26 cellular contexts compared by ENCODE assay signal in the genomic region with DNA sequence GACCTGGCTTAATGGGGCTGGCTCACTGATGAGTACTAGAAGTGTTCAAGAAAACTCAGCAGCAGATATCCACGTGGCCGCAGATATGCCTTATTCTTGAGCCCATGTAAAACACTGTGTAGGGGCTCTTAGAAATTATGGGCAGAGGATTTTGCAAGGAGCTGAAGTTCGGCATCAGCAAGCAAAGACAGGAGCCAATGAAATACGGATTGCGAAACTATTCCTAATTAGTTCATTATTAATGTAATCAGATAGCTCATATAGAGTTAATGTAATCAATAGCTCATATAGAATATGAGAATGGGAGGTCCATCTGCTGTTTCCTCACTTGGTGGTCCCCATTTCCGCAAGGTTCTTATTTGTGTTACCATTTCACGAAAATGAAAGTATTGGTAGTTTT.
"Had no signal": no experiment of that assay in that cellular context is flagged by ENCODE, and none has a peak within 500 bp of the region (broad histone marks: within the 10 kb centered on the region; RNA-seq: fewer than 3 reads in every experiment).

No MANE protein-coding gene starts in this region.

- DNase-seq: activated CD4-positive, alpha-beta T cell treated with anti-CD3 and anti-CD28 coated beads, Interleukin-2, amount 10 ng/mL, durations not matched to agents 24 days and 14 days; activated CD8-positive, alpha-beta T cell treated with anti-CD3 and anti-CD28 coated beads, Interleukin-2, amount 10 ng/mL, durations not matched to agents 7 days and 5 days; activated gamma-delta T cell treated with Interleukin-2 at 50 U/mL for 16 hours; aorta; effector memory CD4-positive, alpha-beta T cell; heart left ventricle; islet precursor cell; left colon; lower lobe of right lung; naive thymus-derived CD4-positive, alpha-beta T cell; retina; stimulated activated CD4-positive, alpha-beta T cell treated with anti-CD3 and anti-CD28 coated beads, Interleukin-2, amount 100 ng/mL, for 48 hours; stimulated activated CD8-positive, alpha-beta memory T cell treated with anti-CD3 and anti-CD28 coated beads, Interleukin-4, amount 100 ng/mL, for 48 hours; stimulated activated naive CD4-positive, alpha-beta T cell; testis had no signal

- H3K27ac Mint-ChIP-seq: activated CD4-positive, alpha-beta T cell treated with anti-CD3 and anti-CD28 coated beads, Interleukin-2, amount 10 ng/mL, durations not matched to agents 24 days and 14 days; activated CD8-positive, alpha-beta T cell treated with anti-CD3 and anti-CD28 coated beads, Interleukin-2, amount 10 ng/mL, durations not matched to agents 7 days and 5 days; activated naive CD4-positive, alpha-beta T cell treated with anti-CD3 and anti-CD28 coated beads, Interleukin-2, amount 50 U/mL, for 72 hours; activated T-helper 1 cell treated with anti-CD3 and anti-CD28 coated beads, Interleukin-12 subunit alpha, Interleukin-12 subunit beta, Interleukin-2, Interleukin-4 antibody, amounts not matched to agents 30 ng/mL and 10 ng/mL and 1 ng/mL, durations not matched to agents 14 hours and 24 hours and 36 hours; naive thymus-derived CD4-positive, alpha-beta T cell; progenitor cell of endocrine pancreas; type B pancreatic cell had no signal

- H3K9me3 ChIP-seq: esophagus muscularis mucosa, heart left ventricle, lower lobe of right lung, testis, vagina had no signal

- H3K27ac ChIP-seq: esophagus muscularis mucosa, lower lobe of right lung, testis, vagina, VCaP had no signal

- H3K27me3 Mint-ChIP-seq: activated CD4-positive, alpha-beta T cell treated with anti-CD3 and anti-CD28 coated beads, Interleukin-2, amount 10 ng/mL, durations not matched to agents 24 days and 14 days; central memory CD8-positive, alpha-beta T cell; naive thymus-derived CD4-positive, alpha-beta T cell; progenitor cell of endocrine pancreas; type B pancreatic cell had no signal

- FAIRE-seq: colon, endothelial cell of umbilical vein had no signal

- H3K4me1 ChIP-seq: testis had no signal

- H3K4me3 Mint-ChIP-seq: activated CD4-positive, alpha-beta T cell treated with anti-CD3 and anti-CD28 coated beads, Interleukin-2, amount 10 ng/mL, durations not matched to agents 24 days and 14 days; activated CD8-positive, alpha-beta T cell treated with anti-CD3 and anti-CD28 coated beads, Interleukin-2, amount 10 ng/mL, durations not matched to agents 7 days and 5 days; activated T-helper 1 cell treated with anti-CD3 and anti-CD28 coated beads, Interleukin-12 subunit alpha, Interleukin-12 subunit beta, Interleukin-2, Interleukin-4 antibody, amounts not matched to agents 30 ng/mL and 10 ng/mL and 1 ng/mL, durations not matched to agents 14 hours and 24 hours and 36 hours; central memory CD8-positive, alpha-beta T cell; naive thymus-derived CD4-positive, alpha-beta T cell; type B pancreatic cell had no signal

- H3K27me3 ChIP-seq: esophagus muscularis mucosa, heart left ventricle, testis, vagina had no signal

- ATAC-seq: activated CD4-positive, CD25-positive, alpha-beta regulatory T cell treated with anti-CD3 and anti-CD28 coated beads, Interleukin-2, amount 50 U/mL, for 24 hours; activated CD8-positive, alpha-beta T cell treated with anti-CD3 and anti-CD28 coated beads, Interleukin-2, amount 10 ng/mL, durations not matched to agents 7 days and 5 days; activated naive CD4-positive, alpha-beta T cell treated with anti-CD3 and anti-CD28 coated beads, Interleukin-2, amount 50 U/mL, for 72 hours; left colon; naive thymus-derived CD4-positive, alpha-beta T cell had no signal

- H3K9me3 Mint-ChIP-seq: activated CD4-positive, alpha-beta T cell treated with anti-CD3 and anti-CD28 coated beads, Interleukin-2, amount 10 ng/mL, durations not matched to agents 24 days and 14 days; activated naive CD4-positive, alpha-beta T cell treated with anti-CD3 and anti-CD28 coated beads, Interleukin-2, amount 50 U/mL, for 72 hours; activated T-helper 1 cell treated with anti-CD3 and anti-CD28 coated beads, Interleukin-12 subunit alpha, Interleukin-12 subunit beta, Interleukin-2, Interleukin-4 antibody, amounts not matched to agents 30 ng/mL and 10 ng/mL and 1 ng/mL, durations not matched to agents 14 hours and 24 hours and 36 hours; central memory CD8-positive, alpha-beta T cell; naive thymus-derived CD4-positive, alpha-beta T cell; type B pancreatic cell had no signal

- H3K4me3 ChIP-seq: esophagus muscularis mucosa, heart left ventricle, lower lobe of right lung, testis, vagina had no signal

- H3K36me3 ChIP-seq: esophagus muscularis mucosa, lower lobe of right lung, vagina had no signal
